ENCODE assay signal across 1 cellular context in genomic region chr19:58352760-58353671, GRCh38.
TF ChIP-seq lines count a peak whose summit lies in the region.

Gene A1BG (minus strand): TSS chr19:58353492. CDS start chr19:58353437, 55 bp downstream.

TF ChIP-seq in HepG2, 621 proteins besides CTCF, POLR2A, EP300 and RAD21 (continued from another document and continues in another):
- TF ChIP-seq ZNF737 (CRISPR knock-in tag; IDR thresholded peaks at IDR 0.05; ENCODE audit: borderline replicate concordance) (no peak), ZNF629 (CRISPR knock-in tag; conservative IDR thresholded peaks at IDR 0.05) (peak; percentile 90), SKI (IDR thresholded peaks at IDR 0.05; ENCODE audit: partially characterized antibody) (peak; percentile 40), ELF4 (CRISPR knock-in tag; IDR thresholded peaks at IDR 0.05; ENCODE audit: borderline replicate concordance) (no peak), KAT7 (CRISPR knock-in tag; IDR thresholded peaks at IDR 0.05; ENCODE audit: borderline replicate concordance) (no peak), FOXA3 (CRISPR knock-in tag; IDR thresholded peaks at IDR 0.05) (peak; percentile 60), ZNF768 (CRISPR knock-in tag; IDR thresholded peaks at IDR 0.05) (no peak; the same call in 1 of the 2 replicates), ARNT2 (CRISPR knock-in tag; IDR thresholded peaks at IDR 0.05; ENCODE audit: low read depth) (0 out of 2 replicates have a peak, but pooled peaks have one; percentile 34), ZSCAN22 (CRISPR knock-in tag; IDR thresholded peaks at IDR 0.05) (no peak), KLF6 (CRISPR knock-in tag; IDR thresholded peaks at IDR 0.05) (no peak), KLF16 (CRISPR knock-in tag; IDR thresholded peaks at IDR 0.05) (peak in 1 of 2 experiments; percentile 61; a peak in 1 of 4 replicates), RFX5 (IDR thresholded peaks at IDR 0.05; ENCODE audit: low read depth, low read length) (no peak), RXRB (CRISPR knock-in tag; IDR thresholded peaks at IDR 0.05; ENCODE audit: borderline replicate concordance) (peak; percentile 90), GABPB1 (CRISPR knock-in tag; IDR thresholded peaks at IDR 0.05) (peak; percentile 67), ARID4A (CRISPR knock-in tag; IDR thresholded peaks at IDR 0.05; ENCODE audit: borderline replicate concordance) (peak; percentile 73; the same call in 1 of the 2 replicates), THRA (CRISPR knock-in tag; IDR thresholded peaks at IDR 0.05; ENCODE audit: borderline replicate concordance) (peak; percentile 48; the same call in 1 of the 2 replicates), ZNF207 (IDR thresholded peaks at IDR 0.05; ENCODE audit: borderline replicate concordance) (no peak), ZNF414 (CRISPR knock-in tag; IDR thresholded peaks at IDR 0.05) (peak; percentile 51; the same call in 1 of the 2 replicates), ELF3 (CRISPR knock-in tag; IDR thresholded peaks at IDR 0.05) (peak; percentile 41; the same call in 1 of the 2 replicates), UBTF (CRISPR knock-in tag; IDR thresholded peaks at IDR 0.05) (peak; percentile 38), NR2F1 (CRISPR knock-in tag; IDR thresholded peaks at IDR 0.05) (peak; percentile 82 to 94), HNRNPL (IDR thresholded peaks at IDR 0.05; ENCODE audit: low read depth, low read length) (0 out of 2 replicates have a peak, but pooled peaks have one; percentile 17), HDAC2 (CRISPR knock-in tag; IDR thresholded peaks at IDR 0.05) (peak; percentile 15; the same call in 1 of the 2 replicates), ZNF766 (CRISPR knock-in tag; IDR thresholded peaks at IDR 0.05; ENCODE audit: borderline replicate concordance) (no peak), ARID3A (IDR thresholded peaks at IDR 0.05; ENCODE audit: low read depth, low read length) (peak; percentile 50; the same call in 1 of the 2 replicates), ZNF232 (CRISPR knock-in tag; IDR thresholded peaks at IDR 0.05; ENCODE audit: borderline replicate concordance) (0 out of 2 replicates have a peak, but pooled peaks have one; percentile 47), ZFYVE20 (CRISPR knock-in tag; IDR thresholded peaks at IDR 0.05; ENCODE audit: borderline replicate concordance, low read depth) (no peak), BCL3 (CRISPR knock-in tag; IDR thresholded peaks at IDR 0.05) (0 out of 2 replicates have a peak, but pooled peaks have one; percentile 38), ZBTB20 (CRISPR knock-in tag; IDR thresholded peaks at IDR 0.05; ENCODE audit: borderline replicate concordance, low read depth) (no peak), TBX2 (CRISPR knock-in tag; IDR thresholded peaks at IDR 0.05; ENCODE audit: borderline replicate concordance) (peak; percentile 36; the same call in 1 of the 2 replicates), TEF (CRISPR knock-in tag; IDR thresholded peaks at IDR 0.05) (no peak), SOX13 (IDR thresholded peaks at IDR 0.05) (no peak), SOX13 (CRISPR knock-in tag; conservative IDR thresholded peaks at IDR 0.05 in 1 of 2, IDR thresholded peaks at IDR 0.05 in 1 of 2) (peak in 1 of 2 experiments; percentile 53; a peak in 2 of 4 replicates), ERF (CRISPR knock-in tag; IDR thresholded peaks at IDR 0.05) (peak; percentile 18; the same call in 1 of the 2 replicates), SOX5 (CRISPR knock-in tag; IDR thresholded peaks at IDR 0.05; ENCODE audit: borderline replicate concordance) (peak; percentile 37; the same call in 1 of the 2 replicates), ZNF331 (CRISPR knock-in tag; IDR thresholded peaks at IDR 0.05) (no peak), KDM2A (CRISPR knock-in tag; IDR thresholded peaks at IDR 0.05; ENCODE audit: borderline replicate concordance, low read depth) (peak; percentile 69), SP1 (IDR thresholded peaks at IDR 0.05) (no peak), SP1 (CRISPR knock-in tag; IDR thresholded peaks at IDR 0.05) (no peak), CEBPB (IDR thresholded peaks at IDR 0.05; ENCODE audit: borderline replicate concordance, low read depth, low read length) (no peak), SALL1 (CRISPR knock-in tag; IDR thresholded peaks at IDR 0.05) (peak; percentile 96), CREM (IDR thresholded peaks at IDR 0.05) (peak; percentile 42; the same call in 1 of the 2 replicates), CREM (CRISPR knock-in tag; IDR thresholded peaks at IDR 0.05) (no peak), ZNF552 (CRISPR knock-in tag; IDR thresholded peaks at IDR 0.05; ENCODE audit: borderline replicate concordance) (no peak), ZFY (CRISPR knock-in tag; IDR thresholded peaks at IDR 0.05) (peak; percentile 29), MZF1 (CRISPR knock-in tag; IDR thresholded peaks at IDR 0.05; ENCODE audit: borderline replicate concordance) (no peak), MAZ (IDR thresholded peaks at IDR 0.05; ENCODE audit: borderline replicate concordance, low read depth, low read length) (peak; percentile 33; the same call in 1 of the 2 replicates), MAZ (CRISPR knock-in tag; IDR thresholded peaks at IDR 0.05; ENCODE audit: low read depth) (peak; percentile 26; the same call in 1 of the 2 replicates), GABPA (IDR thresholded peaks at IDR 0.05; ENCODE audit: low read depth, low read length) (no peak), GABPA (CRISPR knock-in tag; IDR thresholded peaks at IDR 0.05; ENCODE audit: low read depth) (peak; percentile 54; the same call in 1 of the 2 replicates), MAX (IDR thresholded peaks at IDR 0.05) (peak; percentile 58), FOXK2 (IDR thresholded peaks at IDR 0.05) (no peak), ZSCAN21 (CRISPR knock-in tag; IDR thresholded peaks at IDR 0.05; ENCODE audit: borderline replicate concordance) (0 out of 2 replicates have a peak, but pooled peaks have one; percentile 18), MXD4 (CRISPR knock-in tag; IDR thresholded peaks at IDR 0.05) (peak; percentile 25; the same call in 1 of the 2 replicates), ZNF501 (CRISPR knock-in tag; IDR thresholded peaks at IDR 0.05) (0 out of 2 replicates have a peak, but pooled peaks have one; percentile 12), LCORL (IDR thresholded peaks at IDR 0.05) (no peak), LCORL (CRISPR knock-in tag; IDR thresholded peaks at IDR 0.05) (0 out of 2 replicates have a peak, but pooled peaks have one; percentile 23), KDM6A (CRISPR knock-in tag; IDR thresholded peaks at IDR 0.05; ENCODE audit: low read depth) (peak; percentile 79)
